In the genomic region with DNA sequence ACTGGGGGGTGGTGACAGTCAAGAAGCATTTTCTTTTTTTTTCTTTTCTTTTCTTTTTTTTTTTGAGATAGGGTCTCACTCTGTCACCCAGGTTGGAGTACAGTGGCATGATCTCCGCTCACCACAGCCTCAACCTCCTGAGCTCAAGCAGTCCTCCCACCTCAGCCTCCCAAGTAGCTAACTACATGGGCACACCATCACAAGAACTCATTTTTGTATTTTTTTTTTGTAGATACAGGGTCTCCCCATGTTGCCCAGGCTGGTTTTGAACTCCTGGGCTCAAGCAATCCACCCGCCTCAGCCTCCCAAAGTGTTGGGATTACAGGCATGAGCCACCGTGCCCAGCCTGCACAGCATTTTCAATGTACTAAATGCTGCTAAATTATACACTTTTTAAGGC, we compare ENCODE assay signal across 4 cellular contexts. TPM values are rescaled to one million over a fixed set of nuclear protein-coding genes. Genes with fewer than 3 reads are reported as not detected.
DNase-seq lines count a peak whose midpoint lies in the region; ATAC-seq, FAIRE-seq and TF ChIP-seq lines count a peak whose summit lies in the region.
"Not testable (repeated sequence)": the region's sequence is repeated elsewhere in the genome, so short reads cannot be mapped to it uniquely, and the experiment has no call there.

No MANE protein-coding gene starts in this region.

- H3K27ac Mint-ChIP-seq in Caco-2 (ENCODE audit: unreplicated experiment): peak overlapping the region; percentile 26
- not testable (repeated sequence) for H3K27ac Mint-ChIP-seq in chondrocyte (ENCODE audit: unreplicated experiment)
- H3K27ac Mint-ChIP-seq in stimulated activated naive CD8-positive, alpha-beta T cell treated with anti-CD3 and anti-CD28 coated beads, Interleukin-15, Interleukin-2, amounts not matched to agents 100 ng/mL and 50 ng/mL, for 24 hours: peak overlapping the region; percentile 32

- H4K20me1 ChIP-seq in HepG2 (ENCODE audit: insufficient read depth, low read length): not testable (repeated sequence)

- intact Hi-C loops in Caco-2 (cut with micrococcal nuclease; ENCODE audit: unreplicated experiment): not testable (repeated sequence)
- intact Hi-C loops in HepG2 (cut with micrococcal nuclease; ENCODE audit: unreplicated experiment): loop anchor here (10.0 kb wide), 1 partner anchor 243 kb away; no protein-coding TSS in a partner anchor

- TF ChIP-seq EP300 in HepG2 (IDR thresholded peaks at IDR 0.05; ENCODE audit: low read depth in 2 of 2, low read length in 2 of 2); HepG2 (CRISPR knock-in tag; IDR thresholded peaks at IDR 0.05; ENCODE audit: borderline replicate concordance): not testable (repeated sequence)

- not testable (repeated sequence) for H3K27me3 ChIP-seq in Caco-2 (replicated peaks; ENCODE audit: control insufficient read depth, insufficient read depth, low read length); HepG2 (ENCODE audit: control insufficient read depth in 1 of 2, insufficient read depth in 2 of 2, low read length in 2 of 2)

- H3K4me3 ChIP-seq in Caco-2 (ENCODE audit: low read depth, low read length); HepG2 (replicated peaks in 1 of 3; ENCODE audit: insufficient read depth in 1 of 3, low read depth in 2 of 3, low read length in 3 of 3): not testable (repeated sequence)

- not testable (repeated sequence) for TF ChIP-seq RAD21 in HepG2 (CRISPR knock-in tag; IDR thresholded peaks at IDR 0.05)

- H2AFZ ChIP-seq in HepG2 (ENCODE audit: low read length): not testable (repeated sequence)

- not testable (repeated sequence) for H3K4me3 Mint-ChIP-seq in Caco-2 (ENCODE audit: unreplicated experiment); chondrocyte (ENCODE audit: unreplicated experiment); stimulated activated naive CD8-positive, alpha-beta T cell treated with anti-CD3 and anti-CD28 coated beads, Interleukin-15, Interleukin-2, amounts not matched to agents 100 ng/mL and 50 ng/mL, for 24 hours

- not testable (repeated sequence) for H3K9me3 ChIP-seq in Caco-2; HepG2 (ENCODE audit: low read length)

- H3K9me3 Mint-ChIP-seq in Caco-2 (ENCODE audit: unreplicated experiment); chondrocyte (ENCODE audit: low read depth); stimulated activated naive CD8-positive, alpha-beta T cell treated with anti-CD3 and anti-CD28 coated beads, Interleukin-15, Interleukin-2, amounts not matched to agents 100 ng/mL and 50 ng/mL, for 24 hours: not testable (repeated sequence)

- not testable (repeated sequence) for BruUV-seq in Caco-2 (replicated peaks; lab: Mats Ljungman, UMichigan); HepG2 (replicated peaks; lab: Mats Ljungman, UMichigan)

- TF ChIP-seq CTCF in Caco-2 (IDR thresholded peaks at IDR 0.05; ENCODE audit: insufficient read depth in 1 of 2, low read depth in 1 of 2, low read length in 1 of 2, severe bottlenecking in 1 of 2, unreplicated experiment in 1 of 2); chondrocyte (IDR thresholded peaks at IDR 0.05); HepG2 (CRISPR knock-in tag; IDR thresholded peaks at IDR 0.05): not testable (repeated sequence)

- H3K36me3 ChIP-seq in Caco-2 (ENCODE audit: control insufficient read depth, insufficient read depth, low read length); HepG2 (replicated peaks in 1 of 2; ENCODE audit: control insufficient read depth in 1 of 2, insufficient read depth in 2 of 2, low read length in 2 of 2): not testable (repeated sequence)

- not testable (repeated sequence) for DNase-seq in Caco-2; HepG2 (ENCODE audit: low spot score)
- peak; percentile 22 for DNase-seq in chondrocyte (ENCODE audit: low spot score)

- not testable (repeated sequence) for H3K27me3 Mint-ChIP-seq in Caco-2 (ENCODE audit: insufficient read depth, unreplicated experiment); chondrocyte (ENCODE audit: low read depth); stimulated activated naive CD8-positive, alpha-beta T cell treated with anti-CD3 and anti-CD28 coated beads, Interleukin-15, Interleukin-2, amounts not matched to agents 100 ng/mL and 50 ng/mL, for 24 hours

- not testable (repeated sequence) for TF ChIP-seq POLR2A in HepG2 (IDR thresholded peaks at IDR 0.05; ENCODE audit: insufficient read depth in 1 of 2, low read depth in 2 of 2, low read length in 2 of 2)

- H3K36me3 Mint-ChIP-seq in Caco-2 (ENCODE audit: insufficient read depth, unreplicated experiment): peaks cover 12% of the 10 kb centered on the region
- not testable (repeated sequence) for H3K36me3 Mint-ChIP-seq in chondrocyte (ENCODE audit: low read depth); stimulated activated naive CD8-positive, alpha-beta T cell treated with anti-CD3 and anti-CD28 coated beads, Interleukin-15, Interleukin-2, amounts not matched to agents 100 ng/mL and 50 ng/mL, for 24 hours (ENCODE audit: low read depth)

- H3K9ac ChIP-seq in HepG2 (ENCODE audit: insufficient read depth, low read depth, low read length): not testable (repeated sequence)

- not testable (repeated sequence) for H3K4me2 ChIP-seq in HepG2 (ENCODE audit: low read depth, low read length)

- in situ Hi-C loops in HepG2 (cut with HindIII; ENCODE audit: extremely low pct_ligation_motif_present, low pct_unique_long_range_greater_than_20kb): not testable (repeated sequence)

- not testable (repeated sequence) for FAIRE-seq in HepG2 (lab: Jason Lieb, UNC)

- H3K4me1 Mint-ChIP-seq in Caco-2 (ENCODE audit: low read depth, unreplicated experiment): peaks cover 26% of the 10 kb centered on the region
- H3K4me1 Mint-ChIP-seq in chondrocyte (ENCODE audit: low read depth): peaks cover 12% of the 10 kb centered on the region
- H3K4me1 Mint-ChIP-seq in stimulated activated naive CD8-positive, alpha-beta T cell treated with anti-CD3 and anti-CD28 coated beads, Interleukin-15, Interleukin-2, amounts not matched to agents 100 ng/mL and 50 ng/mL, for 24 hours (ENCODE audit: low read depth): peaks cover 12% of the 10 kb centered on the region

- POLR2A ChIA-PET in Caco-2 (lab: Charles Lee); HepG2 (lab: Yijun Ruan, JAX): not testable (repeated sequence)

- CTCF ChIA-PET in Caco-2 (lab: Charles Lee); HepG2 (lab: Yijun Ruan, JAX; ENCODE audit: low intra/inter-chr PET ratio, low total read pairs): not testable (repeated sequence)

- H3K27ac ChIP-seq in HepG2 (ENCODE audit: extremely low read length, insufficient read depth, low read length): not testable (repeated sequence)

- peaks cover 32% of the 10 kb centered on the region for H3K4me1 ChIP-seq in Caco-2
- H3K4me1 ChIP-seq in HepG2 (ENCODE audit: insufficient read depth, low read length): peaks cover 76% of the 10 kb centered on the region

- not testable (repeated sequence) for H3K79me2 ChIP-seq in HepG2 (ENCODE audit: insufficient read depth, low read length)

- not testable (repeated sequence) for ATAC-seq in HepG2

- WGBS in HepG2 (ENCODE audit: low lambda C conversion rate): 96% methylated on average over 3 of the region's 3 CpGs

RNA-seq across cellular contexts. Expression of gene MRPL14, which starts 35.9 kb away (rescaled TPM):
- 87.6 and 92.2 TPM in 2 replicates for total RNA-seq in Caco-2 (2022)
- total RNA-seq in chondrocyte: 35.1 to 38.7 TPM (median 35.5 TPM) in 3 replicates
- total RNA-seq in HepG2 (2016; rRNA removed; fragmentation: Illumina TruSeq; extraction: Trizol): 178 and 191 TPM in 2 replicates
- 169 and 189 TPM in 2 replicates for total RNA-seq in HepG2 (2016; cell fraction: cytosol; rRNA removed; fragmentation: Illumina TruSeq; extraction: Trizol; ENCODE audit: low read depth)
- 186 and 208 TPM in 2 replicates for total RNA-seq in HepG2 (2016; cell fraction: insoluble cytoplasmic fraction; rRNA removed; fragmentation: Illumina TruSeq; extraction: Trizol)
- total RNA-seq in HepG2 (2016; cell fraction: membrane; rRNA removed; fragmentation: Illumina TruSeq; extraction: Trizol): 148 and 200 TPM in 2 replicates
- total RNA-seq in HepG2 (2016; cell fraction: nucleus; rRNA removed; fragmentation: Illumina TruSeq; extraction: Trizol): 65.1 and 65.8 TPM in 2 replicates
- polyA plus RNA-seq in HepG2 (2011; rRNA removed): 157 and 166 TPM in 2 replicates
- polyA plus RNA-seq in HepG2 (2011; cell fraction: cytosol; rRNA removed): 144 and 170 TPM in 2 replicates
- 42.8 and 46.0 TPM in 2 replicates for polyA plus RNA-seq in HepG2 (2011; cell fraction: nucleus; rRNA removed)
- 135 and 137 TPM in 2 replicates for polyA plus RNA-seq in HepG2 (2012)
- 114 and 150 TPM in 2 replicates for polyA plus RNA-seq in HepG2 (2016; cell fraction: cytosol; fragmentation: Illumina TruSeq; extraction: Trizol; ENCODE audit: low read depth)
- 163 and 186 TPM in 2 replicates for polyA plus RNA-seq in HepG2 (2016; cell fraction: insoluble cytoplasmic fraction; fragmentation: Illumina TruSeq; extraction: Trizol; ENCODE audit: low read depth)
- 111 and 143 TPM in 2 replicates for polyA plus RNA-seq in HepG2 (2016; cell fraction: membrane; fragmentation: Illumina TruSeq; extraction: Trizol; ENCODE audit: low read depth)
- 92.9 and 98.5 TPM in 2 replicates for polyA plus RNA-seq in HepG2 (2016; cell fraction: nucleus; fragmentation: Illumina TruSeq; extraction: Trizol; ENCODE audit: insufficient read depth, low read depth)
- 33.2 and 40.9 TPM in 2 replicates for polyA minus RNA-seq in HepG2 (2011; rRNA and poly(A)+ RNA removed; ENCODE audit: low replicate concordance)
- polyA minus RNA-seq in HepG2 (2011; cell fraction: cytosol; rRNA and poly(A)+ RNA removed): 22.7 and 28.4 TPM in 2 replicates
- 20.0 and 21.5 TPM in 2 replicates for polyA minus RNA-seq in HepG2 (2011; cell fraction: nucleus; rRNA and poly(A)+ RNA removed)

RNA-seq across cellular contexts. Expression of gene TMEM63B, which starts 36.0 kb away (rescaled TPM):
- 28.2 and 28.4 TPM in 2 replicates for total RNA-seq in Caco-2 (2022)
- 36.2 to 40.7 TPM (median 40.3 TPM) in 3 replicates for total RNA-seq in chondrocyte
- total RNA-seq in HepG2 (2016; rRNA removed; fragmentation: Illumina TruSeq; extraction: Trizol): 13.9 and 27.4 TPM in 2 replicates
- total RNA-seq in HepG2 (2016; cell fraction: cytosol; rRNA removed; fragmentation: Illumina TruSeq; extraction: Trizol; ENCODE audit: low read depth): 5.1 and 5.8 TPM in 2 replicates
- total RNA-seq in HepG2 (2016; cell fraction: insoluble cytoplasmic fraction; rRNA removed; fragmentation: Illumina TruSeq; extraction: Trizol): 11.4 and 28.3 TPM in 2 replicates
- total RNA-seq in HepG2 (2016; cell fraction: membrane; rRNA removed; fragmentation: Illumina TruSeq; extraction: Trizol): 14.9 and 15.8 TPM in 2 replicates
- total RNA-seq in HepG2 (2016; cell fraction: nucleus; rRNA removed; fragmentation: Illumina TruSeq; extraction: Trizol): 28.7 and 33.8 TPM in 2 replicates
- polyA plus RNA-seq in HepG2 (2011; rRNA removed): 75.8 and 83.8 TPM in 2 replicates
- polyA plus RNA-seq in HepG2 (2011; cell fraction: cytosol; rRNA removed): 81.0 and 82.0 TPM in 2 replicates
- polyA plus RNA-seq in HepG2 (2011; cell fraction: nucleus; rRNA removed): 185 and 224 TPM in 2 replicates
- polyA plus RNA-seq in HepG2 (2012): 37.7 and 41.7 TPM in 2 replicates
- polyA plus RNA-seq in HepG2 (2016; cell fraction: cytosol; fragmentation: Illumina TruSeq; extraction: Trizol; ENCODE audit: low read depth): 5.0 and 5.6 TPM in 2 replicates
- 13.6 and 16.8 TPM in 2 replicates for polyA plus RNA-seq in HepG2 (2016; cell fraction: insoluble cytoplasmic fraction; fragmentation: Illumina TruSeq; extraction: Trizol; ENCODE audit: low read depth)
- 10.0 and 10.2 TPM in 2 replicates for polyA plus RNA-seq in HepG2 (2016; cell fraction: membrane; fragmentation: Illumina TruSeq; extraction: Trizol; ENCODE audit: low read depth)
- polyA plus RNA-seq in HepG2 (2016; cell fraction: nucleus; fragmentation: Illumina TruSeq; extraction: Trizol; ENCODE audit: insufficient read depth, low read depth): 69.5 and 76.1 TPM in 2 replicates
- polyA minus RNA-seq in HepG2 (2011; rRNA and poly(A)+ RNA removed; ENCODE audit: low replicate concordance): 62.2 and 179 TPM in 2 replicates
- polyA minus RNA-seq in HepG2 (2011; cell fraction: cytosol; rRNA and poly(A)+ RNA removed): 36.8 and 42.0 TPM in 2 replicates
- 36.6 and 36.8 TPM in 2 replicates for polyA minus RNA-seq in HepG2 (2011; cell fraction: nucleus; rRNA and poly(A)+ RNA removed)
